Comparison of ENCODE assay signal across 21 cellular contexts in genomic region chr7:38296059-38296857, GRCh38.
DNase-seq lines count a peak whose midpoint lies in the region; ATAC-seq, FAIRE-seq and TF ChIP-seq lines count a peak whose summit lies in the region.
"Had no signal": no experiment of that assay in that cellular context is flagged by ENCODE, and none has a peak within 500 bp of the region (broad histone marks: within the 10 kb centered on the region; RNA-seq: fewer than 3 reads in every experiment).

No MANE protein-coding gene starts in this region.

- peaks cover 4% of the 10 kb centered on the region for H3K4me1 Mint-ChIP-seq in activated naive CD4-positive, alpha-beta T cell treated with anti-CD3 and anti-CD28 coated beads, Interleukin-2, amount 10 ng/mL, durations not matched to agents 7 days and 5 days

- H3K27me3 Mint-ChIP-seq in activated naive CD4-positive, alpha-beta T cell treated with anti-CD3 and anti-CD28 coated beads, Interleukin-2, amount 10 ng/mL, durations not matched to agents 7 days and 5 days = no peaks in the 10 kb centered on the region
- H3K27me3 Mint-ChIP-seq: activated CD4-positive, alpha-beta T cell treated with anti-CD3 and anti-CD28 coated beads, Interleukin-2, amount 10 ng/mL, durations not matched to agents 7 days and 5 days; activated T-cell treated with anti-CD3 and anti-CD28 coated beads, Interleukin-2, amount 50 U/mL, for 24 hours had no signal

- TF ChIP-seq CTCF in NB4 (IDR thresholded peaks at IDR 0.05; ENCODE audit: low read depth, low read length) = no peak
- TF ChIP-seq CTCF in coronary artery (IDR thresholded peaks at IDR 0.05) = no peak

- no peak for DNase-seq in GM12892 (ENCODE audit: insufficient read length)
- peak; percentile 74 for DNase-seq in NB4 (ENCODE audit: low read depth)
- DNase-seq in kidney tubule cell (ENCODE audit: low spot score) = no peak
- DNase-seq in activated naive CD4-positive, alpha-beta T cell treated with anti-CD3 and anti-CD28 coated beads, Interleukin-2, amount 10 ng/mL, durations not matched to agents 7 days and 5 days = no peak
- no peak for DNase-seq in coronary artery (ENCODE audit: low spot score)
- no peak for DNase-seq in NCI-H2196 (lab: John Stamatoyannopoulos, UW; ENCODE audit: unreplicated experiment)
- DNase-seq: ACHN; activated CD4-positive, alpha-beta T cell treated with anti-CD3 and anti-CD28 coated beads, Interleukin-2, amount 10 ng/mL, durations not matched to agents 7 days and 5 days; activated T-cell treated with anti-CD3 and anti-CD28 coated beads, Interleukin-2, amount 50 U/mL, for 24 hours; Caco-2; cerebellar nuclear complex; GDM1; Kasumi-1; midbrain; NCI-H146; NCI-H524 treated with DMSO at 0.1 percent for 48 hours; ovary had no signal

- ATAC-seq in GM19467 (IDR thresholded peaks at IDR 0.05; ENCODE audit: unreplicated experiment) (peak; percentile 53), HG02798 (IDR thresholded peaks at IDR 0.05; ENCODE audit: poor library complexity, unreplicated experiment) (peak; percentile 68)

- no peak for TF ChIP-seq POLR2A in GM12892 (IDR thresholded peaks at IDR 0.05; ENCODE audit: low read depth, low read length)
- no peak for TF ChIP-seq POLR2A in NB4 (IDR thresholded peaks at IDR 0.05; ENCODE audit: extremely low read depth, insufficient read length)

- no peaks in the 10 kb centered on the region for H3K9me3 Mint-ChIP-seq in activated naive CD4-positive, alpha-beta T cell treated with anti-CD3 and anti-CD28 coated beads, Interleukin-2, amount 10 ng/mL, durations not matched to agents 7 days and 5 days
- H3K9me3 Mint-ChIP-seq: activated CD4-positive, alpha-beta T cell treated with anti-CD3 and anti-CD28 coated beads, Interleukin-2, amount 10 ng/mL, durations not matched to agents 7 days and 5 days; activated T-cell treated with anti-CD3 and anti-CD28 coated beads, Interleukin-2, amount 50 U/mL, for 24 hours had no signal

- H3K27ac ChIP-seq in coronary artery = no peak overlapping the region
- H3K27ac ChIP-seq: ovary, RWPE1 had no signal

- CTCF ChIA-PET in activated naive CD4-positive, alpha-beta T cell treated with anti-CD3 and anti-CD28 coated beads, Interleukin-2, amount 10 ng/mL, durations not matched to agents 7 days and 5 days (lab: Charles Lee) = no interaction called here

- H3K27ac Mint-ChIP-seq in activated naive CD4-positive, alpha-beta T cell treated with anti-CD3 and anti-CD28 coated beads, Interleukin-2, amount 10 ng/mL, durations not matched to agents 7 days and 5 days = no peak overlapping the region
- H3K27ac Mint-ChIP-seq: activated CD4-positive, alpha-beta T cell treated with anti-CD3 and anti-CD28 coated beads, Interleukin-2, amount 10 ng/mL, durations not matched to agents 7 days and 5 days; activated T-cell treated with anti-CD3 and anti-CD28 coated beads, Interleukin-2, amount 50 U/mL, for 24 hours had no signal

- H3K4me3 Mint-ChIP-seq in activated naive CD4-positive, alpha-beta T cell treated with anti-CD3 and anti-CD28 coated beads, Interleukin-2, amount 10 ng/mL, durations not matched to agents 7 days and 5 days = no peak overlapping the region
- H3K4me3 Mint-ChIP-seq: activated CD4-positive, alpha-beta T cell treated with anti-CD3 and anti-CD28 coated beads, Interleukin-2, amount 10 ng/mL, durations not matched to agents 7 days and 5 days; activated T-cell treated with anti-CD3 and anti-CD28 coated beads, Interleukin-2, amount 50 U/mL, for 24 hours had no signal

- FAIRE-seq in GM12892 (lab: Jason Lieb, UNC) = peak; percentile 83
- FAIRE-seq: frontal cortex had no signal

- H3K36me3 Mint-ChIP-seq in activated naive CD4-positive, alpha-beta T cell treated with anti-CD3 and anti-CD28 coated beads, Interleukin-2, amount 10 ng/mL, durations not matched to agents 7 days and 5 days = no peaks in the 10 kb centered on the region

- H3K4me3 ChIP-seq in NB4 (ENCODE audit: low read depth, low read length) (peak overlapping the region; percentile 68), coronary artery (no peak overlapping the region)
- H3K4me3 ChIP-seq: ovary had no signal
